ENCODE assay signal across 2 cellular contexts in the genomic region with DNA sequence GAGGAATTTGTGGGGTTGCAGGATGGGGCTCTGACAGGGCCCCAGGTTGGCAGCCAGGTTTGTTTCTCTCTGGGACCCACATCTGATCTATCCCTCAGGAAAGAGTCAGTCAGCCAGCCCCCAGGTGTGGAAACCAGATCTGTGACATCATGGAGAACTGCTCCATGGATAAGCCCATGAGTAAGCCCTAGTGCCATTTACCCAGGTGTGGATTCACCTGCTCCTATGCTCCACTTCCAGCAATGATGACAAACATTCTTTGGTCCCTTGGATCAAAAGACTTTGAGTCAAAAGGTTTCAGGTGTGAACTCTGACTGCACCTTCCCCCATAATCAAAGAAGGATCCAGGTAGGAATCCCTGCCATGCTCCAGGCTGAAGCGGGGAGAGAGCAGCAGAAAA.
TF ChIP-seq lines count a peak whose summit lies in the region.

No MANE protein-coding gene starts in this region.

TF ChIP-seq in SK-N-SH, 30 proteins besides CTCF, POLR2A, EP300 and RAD21 (continued from another document):
- no peak for TF ChIP-seq RCOR1 (IDR thresholded peaks at IDR 0.05; ENCODE audit: low read length)
- TF ChIP-seq NRF1 (IDR thresholded peaks at IDR 0.05; ENCODE audit: low read depth, low read length): no peak
- TF ChIP-seq NFIC (IDR thresholded peaks at IDR 0.05; ENCODE audit: borderline replicate concordance): no peak
- TF ChIP-seq, protein P1, sequence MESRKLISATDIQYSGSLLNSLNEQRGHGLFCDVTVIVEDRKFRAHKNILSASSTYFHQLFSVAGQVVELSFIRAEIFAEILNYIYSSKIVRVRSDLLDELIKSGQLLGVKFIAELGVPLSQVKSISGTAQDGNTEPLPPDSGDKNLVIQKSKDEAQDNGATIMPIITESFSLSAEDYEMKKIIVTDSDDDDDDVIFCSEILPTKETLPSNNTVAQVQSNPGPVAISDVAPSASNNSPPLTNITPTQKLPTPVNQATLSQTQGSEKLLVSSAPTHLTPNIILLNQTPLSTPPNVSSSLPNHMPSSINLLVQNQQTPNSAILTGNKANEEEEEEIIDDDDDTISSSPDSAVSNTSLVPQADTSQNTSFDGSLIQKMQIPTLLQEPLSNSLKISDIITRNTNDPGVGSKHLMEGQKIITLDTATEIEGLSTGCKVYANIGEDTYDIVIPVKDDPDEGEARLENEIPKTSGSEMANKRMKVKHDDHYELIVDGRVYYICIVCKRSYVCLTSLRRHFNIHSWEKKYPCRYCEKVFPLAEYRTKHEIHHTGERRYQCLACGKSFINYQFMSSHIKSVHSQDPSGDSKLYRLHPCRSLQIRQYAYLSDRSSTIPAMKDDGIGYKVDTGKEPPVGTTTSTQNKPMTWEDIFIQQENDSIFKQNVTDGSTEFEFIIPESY (IDR thresholded peaks at IDR 0.05; ENCODE audit: borderline replicate concordance, low read depth): no peak
- no peak for TF ChIP-seq RFX5 (IDR thresholded peaks at IDR 0.05; ENCODE audit: low read length)
- TF ChIP-seq MXI1 (IDR thresholded peaks at IDR 0.05; ENCODE audit: low read depth, low read length): no peak
- TF ChIP-seq ELF1 (IDR thresholded peaks at IDR 0.05): no peak
- no peak for TF ChIP-seq CHD2 (IDR thresholded peaks at IDR 0.05; ENCODE audit: low read length, partially characterized antibody)
- no peak for TF ChIP-seq TAF1 (IDR thresholded peaks at IDR 0.05; ENCODE audit: borderline replicate concordance, low read depth, low read length)
- no peak for TF ChIP-seq TEAD4 (IDR thresholded peaks at IDR 0.05; ENCODE audit: borderline replicate concordance, insufficient read depth)
- TF ChIP-seq RXRA (IDR thresholded peaks at IDR 0.05; ENCODE audit: borderline replicate concordance, low read depth): no peak
- TF ChIP-seq TCF12 (IDR thresholded peaks at IDR 0.05): no peak

TF ChIP-seq in SK-N-SH treated with all-trans-retinoic acid at 6 μM for 48 hours, 23 proteins besides CTCF, POLR2A, EP300 and RAD21 (continued from another document):
- TF ChIP-seq, protein P2, sequence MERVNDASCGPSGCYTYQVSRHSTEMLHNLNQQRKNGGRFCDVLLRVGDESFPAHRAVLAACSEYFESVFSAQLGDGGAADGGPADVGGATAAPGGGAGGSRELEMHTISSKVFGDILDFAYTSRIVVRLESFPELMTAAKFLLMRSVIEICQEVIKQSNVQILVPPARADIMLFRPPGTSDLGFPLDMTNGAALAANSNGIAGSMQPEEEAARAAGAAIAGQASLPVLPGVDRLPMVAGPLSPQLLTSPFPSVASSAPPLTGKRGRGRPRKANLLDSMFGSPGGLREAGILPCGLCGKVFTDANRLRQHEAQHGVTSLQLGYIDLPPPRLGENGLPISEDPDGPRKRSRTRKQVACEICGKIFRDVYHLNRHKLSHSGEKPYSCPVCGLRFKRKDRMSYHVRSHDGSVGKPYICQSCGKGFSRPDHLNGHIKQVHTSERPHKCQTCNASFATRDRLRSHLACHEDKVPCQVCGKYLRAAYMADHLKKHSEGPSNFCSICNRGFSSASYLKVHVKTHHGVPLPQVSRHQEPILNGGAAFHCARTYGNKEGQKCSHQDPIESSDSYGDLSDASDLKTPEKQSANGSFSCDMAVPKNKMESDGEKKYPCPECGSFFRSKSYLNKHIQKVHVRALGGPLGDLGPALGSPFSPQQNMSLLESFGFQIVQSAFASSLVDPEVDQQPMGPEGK (CRISPR knock-in tag; IDR thresholded peaks at IDR 0.05; ENCODE audit: borderline replicate concordance): no peak
- TF ChIP-seq ZFP3 (CRISPR knock-in tag; IDR thresholded peaks at IDR 0.05) (no peak), ZFP30 (CRISPR knock-in tag; IDR thresholded peaks at IDR 0.05) (no peak), ARNTL (CRISPR knock-in tag; IDR thresholded peaks at IDR 0.05; ENCODE audit: borderline replicate concordance, low read depth) (no peak)
